19 cellular contexts compared by ENCODE assay signal in the genomic region with DNA sequence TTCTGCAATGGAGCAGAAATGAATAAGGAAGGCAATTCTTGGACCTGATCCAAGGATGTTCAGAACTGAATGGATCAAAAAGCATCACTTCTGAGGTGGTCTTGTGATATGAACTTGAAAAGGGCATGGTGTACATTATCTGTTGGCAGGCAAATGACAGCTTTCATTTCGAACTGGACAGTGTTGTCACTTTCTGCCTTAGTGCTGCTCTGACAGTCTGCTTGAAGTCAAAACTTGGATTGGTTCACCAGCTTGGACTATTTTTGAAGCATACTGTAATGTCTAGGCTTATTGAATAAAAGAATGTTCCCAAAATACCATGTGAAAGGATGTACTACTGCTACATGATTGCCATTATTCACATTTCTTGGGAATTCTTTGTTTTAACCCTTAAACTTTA. TPM values are rescaled to one million over a fixed set of nuclear protein-coding genes. Genes with fewer than 3 reads are reported as not detected.
A peak's percentile ranks its signal among the peaks of the same experiment; 100 is the strongest.
DNase-seq lines count a peak whose midpoint lies in the region; ATAC-seq and TF ChIP-seq lines count a peak whose summit lies in the region.
"Had no signal": no experiment of that assay in that cellular context is flagged by ENCODE, and none has a peak within 500 bp of the region (broad histone marks: within the 10 kb centered on the region; RNA-seq: fewer than 3 reads in every experiment).

No MANE protein-coding gene starts in this region.

- peaks cover 4% of the 10 kb centered on the region for H3K79me1 ChIP-seq in mesendoderm (ENCODE audit: low read length)

- H3K4me3 ChIP-seq in Karpas-422 (ENCODE audit: low read length) (0 out of 2 replicates have a peak overlapping the region, but pooled peaks have one; percentile 7), gastroesophageal sphincter (no peak overlapping the region), neutrophil (ENCODE audit: low read depth in 1 of 2, low read length in 1 of 2) (no peak overlapping the region), mesendoderm (ENCODE audit: low read length) (no peak overlapping the region)
- H3K4me3 ChIP-seq: GM23338, pancreas, suprapubic skin had no signal

- no peak overlapping the region for H2AFZ ChIP-seq in Karpas-422 (ENCODE audit: low read length)
- H2AFZ ChIP-seq: GM23338 had no signal

- H3K9ac ChIP-seq in Karpas-422 (ENCODE audit: low read length) (peak overlapping the region; percentile 34; the same call in 1 of the 2 replicates), mesendoderm (ENCODE audit: low read length) (no peak overlapping the region)

- 18% methylated on average over 1 of the region's 1 CpG; no CpG with 5 or more reads in 1 of the 2 donors for WGBS in gastroesophageal sphincter (ENCODE audit: low coverage in 1 of 2), 2 donors
- no CpG with 5 or more reads among the region's 1 CpG for WGBS in mesendoderm (ENCODE audit: extremely low coverage, insufficient coverage, low lambda C conversion rate)

- H3K36me3 Mint-ChIP-seq in activated naive CD4-positive, alpha-beta T cell treated with anti-CD3 and anti-CD28 coated beads for 36 hours (ENCODE audit: low read depth) = no peaks in the 10 kb centered on the region

- no peak for ATAC-seq in gastroesophageal sphincter
- ATAC-seq: foreskin keratinocyte, pancreas, T-cell had no signal

- H2AK5ac ChIP-seq in mesendoderm (ENCODE audit: low read length) = no peak overlapping the region

- H3K4me3 Mint-ChIP-seq in activated naive CD4-positive, alpha-beta T cell treated with anti-CD3 and anti-CD28 coated beads for 36 hours = no peak overlapping the region
- H3K4me3 Mint-ChIP-seq: CD14-positive monocyte, GM23338, T-cell had no signal

- H3K36me3 ChIP-seq in Karpas-422 (ENCODE audit: insufficient read depth, low read length) = no peaks in the 10 kb centered on the region
- H3K36me3 ChIP-seq in gastroesophageal sphincter = peaks cover 0 to 12% of the 10 kb centered on the region in 2 donors
- peaks cover 8% of the 10 kb centered on the region for H3K36me3 ChIP-seq in neutrophil
- H3K36me3 ChIP-seq in mesendoderm (ENCODE audit: control insufficient read depth, insufficient read depth, low read length) = no peaks in the 10 kb centered on the region

- no peak for TF ChIP-seq CTCF in 22Rv1 (IDR thresholded peaks at IDR 0.05)
- no peak for TF ChIP-seq CTCF in gastroesophageal sphincter (IDR thresholded peaks at IDR 0.05)
- TF ChIP-seq CTCF in neutrophil (IDR thresholded peaks at IDR 0.05) = no peak

- DNase-seq in Karpas-422 (no peak), NCI-H226 (no peak), mesendoderm (no peak), dedifferentiated amniotic fluid mesenchymal stem cell (ENCODE audit: extremely low spot score) (no peak)
- DNase-seq in activated naive CD4-positive, alpha-beta T cell treated with anti-CD3 and anti-CD28 coated beads for 36 hours = no peak
- DNase-seq: ACHN; foreskin keratinocyte; left colon; MV-4-11; NCI-H1930; pancreas; stimulated activated CD4-positive, alpha-beta T cell treated with anti-CD3 and anti-CD28 coated beads, Interleukin-4, amount 100 ng/mL, for 24 hours; T-cell had no signal

- no peak overlapping the region for H3K4ac ChIP-seq in mesendoderm (ENCODE audit: low read depth, low read length)

- H3K27ac Mint-ChIP-seq in activated naive CD4-positive, alpha-beta T cell treated with anti-CD3 and anti-CD28 coated beads for 36 hours = no peak overlapping the region
- H3K27ac Mint-ChIP-seq: GM23338 had no signal

- H3K23ac ChIP-seq in mesendoderm (ENCODE audit: low read length) = no peak overlapping the region

- intact Hi-C loops in activated naive CD4-positive, alpha-beta T cell treated with anti-CD3 and anti-CD28 coated beads for 36 hours (cut with micrococcal nuclease) = no loop called here

- H4K5ac ChIP-seq in mesendoderm (ENCODE audit: low read length) = no peak overlapping the region

- peak overlapping the region; percentile 49 for H3K4me2 ChIP-seq in Karpas-422 (ENCODE audit: low read depth, low read length, poor library complexity, severe bottlenecking)
- H3K4me2 ChIP-seq in mesendoderm (ENCODE audit: low read length) = no peak overlapping the region
- H3K4me2 ChIP-seq: GM23338 had no signal

- H4K8ac ChIP-seq in mesendoderm (ENCODE audit: low read depth, low read length) = no peak overlapping the region

- H3K18ac ChIP-seq in mesendoderm (ENCODE audit: low read length) = no peak overlapping the region

- H3K56ac ChIP-seq in mesendoderm (ENCODE audit: low read length) = no peak overlapping the region

- H3K27ac ChIP-seq in 22Rv1 (0 out of 2 replicates have a peak overlapping the region, but pooled peaks have one; percentile 7), Karpas-422 (ENCODE audit: low read length) (peak overlapping the region; percentile 96), gastroesophageal sphincter (peak overlapping the region; percentile 22 to 61 (median 42)), neutrophil (peak overlapping the region; percentile 76), mesendoderm (ENCODE audit: low read depth, low read length) (no peak overlapping the region)
- H3K27ac ChIP-seq: foreskin keratinocyte, pancreas, suprapubic skin had no signal

- CTCF ChIA-PET in activated naive CD4-positive, alpha-beta T cell treated with anti-CD3 and anti-CD28 coated beads for 36 hours (lab: Charles Lee) = interaction anchor here (0.6 to 1.0 kb wide), 2 partner anchors 11 to 15 kb away, joined by 3 to 4 read pairs; no protein-coding TSS in a partner anchor

- peaks cover 3% of the 10 kb centered on the region for H3K4me1 Mint-ChIP-seq in activated naive CD4-positive, alpha-beta T cell treated with anti-CD3 and anti-CD28 coated beads for 36 hours (ENCODE audit: low read depth)

- H3K9me2 ChIP-seq in Karpas-422 (replicated peaks; ENCODE audit: insufficient read depth, low read length) = no peaks in the 10 kb centered on the region

- no peaks in the 10 kb centered on the region for H3K9me3 ChIP-seq in Karpas-422 (ENCODE audit: low read length)
- H3K9me3 ChIP-seq in gastroesophageal sphincter = no peaks in the 10 kb centered on the region
- no peaks in the 10 kb centered on the region for H3K9me3 ChIP-seq in neutrophil
- H3K9me3 ChIP-seq: pancreas, suprapubic skin had no signal

- H2BK120ac ChIP-seq in mesendoderm (ENCODE audit: low read depth, low read length) = no peak overlapping the region

- no peaks in the 10 kb centered on the region for H3K9me3 Mint-ChIP-seq in activated naive CD4-positive, alpha-beta T cell treated with anti-CD3 and anti-CD28 coated beads for 36 hours
- H3K9me3 Mint-ChIP-seq: GM23338, T-cell had no signal

- no peak overlapping the region for H2BK5ac ChIP-seq in mesendoderm (ENCODE audit: low read length)

- H4K20me1 ChIP-seq in Karpas-422 (ENCODE audit: insufficient read depth, low read depth, low read length) = no peaks in the 10 kb centered on the region

- H3K27me3 Mint-ChIP-seq in activated naive CD4-positive, alpha-beta T cell treated with anti-CD3 and anti-CD28 coated beads for 36 hours (ENCODE audit: low read depth) = no peaks in the 10 kb centered on the region
- H3K27me3 Mint-ChIP-seq: T-cell had no signal

- peaks cover 83% of the 10 kb centered on the region for H3K4me1 ChIP-seq in Karpas-422 (ENCODE audit: low read length)
- peaks cover 13 to 93% (median 23%) of the 10 kb centered on the region in 3 donors for H3K4me1 ChIP-seq in gastroesophageal sphincter
- H3K4me1 ChIP-seq in neutrophil (ENCODE audit: control insufficient read depth in 1 of 2, insufficient read depth in 1 of 2, low read depth in 1 of 2, low read length in 1 of 2) = peaks cover 44 to 56% of the 10 kb centered on the region in 2 experiments
- H3K4me1 ChIP-seq in mesendoderm (ENCODE audit: control insufficient read depth, low read depth, low read length) = no peaks in the 10 kb centered on the region
- H3K4me1 ChIP-seq: foreskin keratinocyte had no signal

- TF ChIP-seq EP300 in gastroesophageal sphincter (IDR thresholded peaks at IDR 0.05) = no peak

- H3K79me2 ChIP-seq in Karpas-422 (ENCODE audit: low read length) = peaks cover 76% of the 10 kb centered on the region
- peaks cover 45% of the 10 kb centered on the region for H3K79me2 ChIP-seq in mesendoderm (ENCODE audit: control insufficient read depth, insufficient read depth, low read length)

- no peak overlapping the region for H2BK15ac ChIP-seq in mesendoderm (replicated peaks; ENCODE audit: low read depth)

- no peaks in the 10 kb centered on the region for H3K27me3 ChIP-seq in Karpas-422 (ENCODE audit: low read length)
- no peaks in the 10 kb centered on the region for H3K27me3 ChIP-seq in gastroesophageal sphincter
- no peaks in the 10 kb centered on the region for H3K27me3 ChIP-seq in neutrophil
- H3K27me3 ChIP-seq in mesendoderm (ENCODE audit: insufficient read depth, low read length, poor library complexity) = no peaks in the 10 kb centered on the region
- H3K27me3 ChIP-seq: foreskin keratinocyte, pancreas, suprapubic skin had no signal

- no peak for TF ChIP-seq POLR2A in gastroesophageal sphincter (IDR thresholded peaks at IDR 0.05)

RNA-seq across cellular contexts. Expression of gene VCL, which starts 52.1 kb away (rescaled TPM):
- 37.6 and 50.5 TPM in 2 replicates for total RNA-seq in Karpas-422 (2014; rRNA removed; shearing (Covaris generic); ENCODE audit: low replicate concordance)
- 100 to 1,000 TPM; 433 to 615 (median 440) TPM for total RNA-seq in gastroesophageal sphincter
- polyA plus RNA-seq in mesendoderm (2013, experiment 1 of 2) = 212 TPM
- polyA plus RNA-seq in mesendoderm (2013, experiment 2 of 2) = 218 TPM
- total RNA-seq in activated naive CD4-positive, alpha-beta T cell treated with anti-CD3 and anti-CD28 coated beads for 36 hours = 10 to 100 TPM; 13.4 to 14.4 TPM
